ENCODE assay signal across 12 cellular contexts in genomic region chr17:63419949-63420867, GRCh38. TPM values are rescaled to one million over a fixed set of nuclear protein-coding genes. Genes with fewer than 3 reads are reported as not detected.
A peak's percentile ranks its signal among the peaks of the same experiment; 100 is the strongest.
DNase-seq lines count a peak whose midpoint lies in the region; ATAC-seq and TF ChIP-seq lines count a peak whose summit lies in the region.
"Had no signal": no experiment of that assay in that cellular context is flagged by ENCODE, and none has a peak within 500 bp of the region (broad histone marks: within the 10 kb centered on the region; RNA-seq: fewer than 3 reads in every experiment).

No MANE protein-coding gene starts in this region.

- H3K4me1 ChIP-seq in thymus (ENCODE audit: control insufficient read depth, insufficient read depth, low read length) (peaks cover 9% of the 10 kb centered on the region), colonic mucosa (no peaks in the 10 kb centered on the region)
- H3K4me1 ChIP-seq: breast epithelium had no signal

- intact Hi-C loops in colonic mucosa (cut with DNase I), result loop anchor here (10.0 kb wide), 1 partner anchor 285 kb away; the partner anchor contains the start of gene LIMD2

- H3K9me3 ChIP-seq in thymus (ENCODE audit: control insufficient read depth) (no peaks in the 10 kb centered on the region), colonic mucosa (no peaks in the 10 kb centered on the region)
- H3K9me3 ChIP-seq: breast epithelium had no signal

- no peaks in the 10 kb centered on the region for H3K27me3 ChIP-seq in thymus (ENCODE audit: control insufficient read depth, insufficient read depth)
- H3K27me3 ChIP-seq in colonic mucosa, result no peaks in the 10 kb centered on the region
- H3K27me3 ChIP-seq: breast epithelium had no signal

- CTCF ChIA-PET in activated CD4-positive, alpha-beta memory T cell treated with anti-CD3 and anti-CD28 coated beads, Interleukin-2, amount 10 ng/mL, durations not matched to agents 7 days and 5 days (lab: Charles Lee), result interaction anchor here (0.6 to 5.6 kb wide), 6 partner anchors 8 to 296 kb away, joined by 3 to 36 read pairs (median 6); no protein-coding TSS in a partner anchor

- POLR2A ChIA-PET in activated CD4-positive, alpha-beta memory T cell treated with anti-CD3 and anti-CD28 coated beads, Interleukin-2, amount 10 ng/mL, durations not matched to agents 7 days and 5 days (lab: Charles Lee), result interaction anchor here (0.8 to 1.7 kb wide), 6 partner anchors 21 to 455 kb away, joined by 3 to 7 read pairs (median 3); partner anchors contain the start of gene TACO1

- H3K36me3 ChIP-seq in thymus (ENCODE audit: control insufficient read depth, insufficient read depth) (no peaks in the 10 kb centered on the region), colonic mucosa (no peaks in the 10 kb centered on the region)
- H3K36me3 ChIP-seq: breast epithelium had no signal

- peak overlapping the region; percentile 48 for H3K27ac ChIP-seq in thymus (ENCODE audit: low read depth)
- H3K27ac ChIP-seq in colonic mucosa, result no peak overlapping the region
- H3K27ac ChIP-seq: breast epithelium had no signal

- H3K9me3 Mint-ChIP-seq in activated CD4-positive, alpha-beta memory T cell treated with anti-CD3 and anti-CD28 coated beads, Interleukin-2, amount 10 ng/mL, durations not matched to agents 7 days and 5 days, result no peaks in the 10 kb centered on the region

- peak; percentile 42 for DNase-seq in stimulated activated CD4-positive, alpha-beta T cell treated with anti-CD3 and anti-CD28 coated beads, Interleukin-15, amount 100 ng/mL, for 24 hours
- no peak for DNase-seq in stimulated activated CD4-positive, alpha-beta T cell treated with anti-CD3 and anti-CD28 coated beads, Interleukin-4, amount 100 ng/mL, for 4 hours
- peak; percentile 77 for DNase-seq in activated CD4-positive, alpha-beta memory T cell treated with anti-CD3 and anti-CD28 coated beads, Interleukin-2, amount 10 ng/mL, durations not matched to agents 7 days and 5 days
- no peak for DNase-seq in EL
- no peak for DNase-seq in colonic mucosa
- no peak for DNase-seq in dedifferentiated amniotic fluid mesenchymal stem cell (ENCODE audit: extremely low spot score)
- DNase-seq: DND-41, mesendoderm, SW 1271 had no signal

- peak overlapping the region; percentile 38 for H3K4me3 Mint-ChIP-seq in activated CD4-positive, alpha-beta memory T cell treated with anti-CD3 and anti-CD28 coated beads, Interleukin-2, amount 10 ng/mL, durations not matched to agents 7 days and 5 days

- no peaks in the 10 kb centered on the region for H3K27me3 Mint-ChIP-seq in activated CD4-positive, alpha-beta memory T cell treated with anti-CD3 and anti-CD28 coated beads, Interleukin-2, amount 10 ng/mL, durations not matched to agents 7 days and 5 days

- no peaks in the 10 kb centered on the region for H3K36me3 Mint-ChIP-seq in activated CD4-positive, alpha-beta memory T cell treated with anti-CD3 and anti-CD28 coated beads, Interleukin-2, amount 10 ng/mL, durations not matched to agents 7 days and 5 days (ENCODE audit: low read depth)

- no peak overlapping the region for H3K9ac ChIP-seq in colonic mucosa (ENCODE audit: low read depth in 2 of 2, low read length in 2 of 2)

- H3K4me1 Mint-ChIP-seq in activated CD4-positive, alpha-beta memory T cell treated with anti-CD3 and anti-CD28 coated beads, Interleukin-2, amount 10 ng/mL, durations not matched to agents 7 days and 5 days, result peaks cover 20% of the 10 kb centered on the region

- WGBS in thymus, result 22% methylated on average over 23 of the region's 23 CpGs

- ATAC-seq in esophagus mucosa, result peak; percentile 9

- peak overlapping the region; percentile 79 for H3K27ac Mint-ChIP-seq in activated CD4-positive, alpha-beta memory T cell treated with anti-CD3 and anti-CD28 coated beads, Interleukin-2, amount 10 ng/mL, durations not matched to agents 7 days and 5 days

- H3K4me3 ChIP-seq in thymus (ENCODE audit: low read length) (peak overlapping the region; percentile 2), colonic mucosa (no peak overlapping the region)
- H3K4me3 ChIP-seq: breast epithelium had no signal

- no peak for TF ChIP-seq CTCF in colonic mucosa (IDR thresholded peaks at IDR 0.05)

RNA-seq across cellular contexts. Expression of gene CYB561, which starts 25.9 kb away (rescaled TPM):
- total RNA-seq in activated CD4-positive, alpha-beta memory T cell treated with anti-CD3 and anti-CD28 coated beads, Interleukin-2, amount 10 ng/mL, durations not matched to agents 7 days and 5 days, result 10 to 100 TPM; 28.9 to 30.3 TPM
- total RNA-seq in esophagus mucosa, result 39.7 TPM
- 7.8 TPM for polyA plus RNA-seq in thymus
- 10 to 100 TPM; 60.1 to 90.6 TPM for total RNA-seq in colonic mucosa

RNA-seq across cellular contexts. Expression of gene ACE, which starts 56.7 kb away (rescaled TPM):
- 10 to 100 TPM; 10.6 to 12.2 TPM for total RNA-seq in activated CD4-positive, alpha-beta memory T cell treated with anti-CD3 and anti-CD28 coated beads, Interleukin-2, amount 10 ng/mL, durations not matched to agents 7 days and 5 days
- total RNA-seq in esophagus mucosa, result 1.9 TPM
- 1.1 TPM for polyA plus RNA-seq in thymus
- total RNA-seq in colonic mucosa, result 10 to 100 TPM; 38.3 to 45.2 TPM

Comparison
In these comparisons a context has a peak if more than half of its experiments do, and no peak if none do; other contexts are left out.
1. DNase-seq: peak in stimulated activated CD4-positive, alpha-beta T cell treated with anti-CD3 and anti-CD28 coated beads, Interleukin-15, amount 100 ng/mL, for 24 hours (single experiment) and activated CD4-positive, alpha-beta memory T cell treated with anti-CD3 and anti-CD28 coated beads, Interleukin-2, amount 10 ng/mL, durations not matched to agents 7 days and 5 days (single experiment); none in stimulated activated CD4-positive, alpha-beta T cell treated with anti-CD3 and anti-CD28 coated beads, Interleukin-4, amount 100 ng/mL, for 4 hours (0 of 2), EL (single experiment), colonic mucosa (single experiment) and dedifferentiated amniotic fluid mesenchymal stem cell (single experiment).